In genomic region chr15:81893182-81893833, GRCh38 we compare ENCODE assay signal across 17 cellular contexts.
DNase-seq lines count a peak whose midpoint lies in the region; ATAC-seq and TF ChIP-seq lines count a peak whose summit lies in the region.
"Had no signal": no experiment of that assay in that cellular context is flagged by ENCODE, and none has a peak within 500 bp of the region (broad histone marks: within the 10 kb centered on the region; RNA-seq: fewer than 3 reads in every experiment).

No MANE protein-coding gene starts in this region.

- H4K20me1 ChIP-seq in OCI-LY3 (ENCODE audit: insufficient read depth, low read length), result no peaks in the 10 kb centered on the region

- H3K9me3 ChIP-seq in OCI-LY3 (ENCODE audit: insufficient read depth, low read length) (no peaks in the 10 kb centered on the region), right lobe of liver (no peaks in the 10 kb centered on the region), stomach (no peaks in the 10 kb centered on the region)

- TF ChIP-seq CTCF in OCI-LY3 (IDR thresholded peaks at IDR 0.05; ENCODE audit: low read depth, low read length) (no peak), right lobe of liver (IDR thresholded peaks at IDR 0.05) (no peak), stomach (IDR thresholded peaks at IDR 0.05) (no peak)

- 29% methylated on average over 4 of the region's 4 CpGs for WGBS in right lobe of liver (ENCODE audit: insufficient coverage, low coverage, low lambda C conversion rate, missing lambda C conversion rate)
- WGBS in stomach, 5 donors, result 36 to 44% (median 39%) methylated on average over 4 of the region's 4 CpGs

- TF ChIP-seq POLR2A in right lobe of liver (IDR thresholded peaks at IDR 0.05) (no peak), stomach (IDR thresholded peaks at IDR 0.05) (no peak)

- ATAC-seq in right lobe of liver, result peak; percentile 49 to 81 (median 70)
- ATAC-seq in GM21619 (IDR thresholded peaks at IDR 0.05; ENCODE audit: unreplicated experiment), result no peak
- ATAC-seq: HCT116 had no signal

- no peak overlapping the region for H3K4me3 ChIP-seq in OCI-LY3 (ENCODE audit: low read length)
- peak overlapping the region in 2 of 3 donors; percentile 16 to 34 for H3K4me3 ChIP-seq in right lobe of liver
- no peak overlapping the region for H3K4me3 ChIP-seq in stomach

- no peak overlapping the region for H2AFZ ChIP-seq in OCI-LY3 (ENCODE audit: low read depth, low read length)

- H3K9ac ChIP-seq in OCI-LY3 (ENCODE audit: low read length), result no peak overlapping the region

- no peak for TF ChIP-seq EP300 in stomach (IDR thresholded peaks at IDR 0.05)

- H3K4me2 ChIP-seq in OCI-LY3 (ENCODE audit: low read length), result peak overlapping the region; percentile 14; the same call in 1 of the 2 replicates

- intact Hi-C loops in right lobe of liver (cut with DNase I) (no loop called here), stomach (cut with DNase I; ENCODE audit: low total_unique reads) (no loop called here)

- DNase-seq in DMS53 (lab: John Stamatoyannopoulos, UW) (peak; percentile 18), DMS53 treated with DMSO at 0.1 percent for 48 hours (lab: John Stamatoyannopoulos, UW; ENCODE audit: unreplicated experiment) (no peak), NCI-H1105 (lab: John Stamatoyannopoulos, UW) (peak; percentile 25), right lobe of liver (no peak), stomach (no peak), NCI-H2107 (lab: John Stamatoyannopoulos, UW) (no peak)
- DNase-seq: activated CD4-positive, alpha-beta memory T cell treated with anti-CD3 and anti-CD28 coated beads, Interleukin-2, amount 10 ng/mL, durations not matched to agents 7 days and 5 days; amniotic stem cell; hypothalamus; islet precursor cell; NCI-H1930; stimulated activated CD8-positive, alpha-beta memory T cell treated with anti-CD3 and anti-CD28 coated beads, Interleukin-4, amount 100 ng/mL, for 48 hours; T-helper 2 cell had no signal

- H3K79me2 ChIP-seq in OCI-LY3 (ENCODE audit: low read length), result no peaks in the 10 kb centered on the region

- H3K27me3 ChIP-seq in OCI-LY3 (ENCODE audit: low read depth, low read length) (peaks cover 11% of the 10 kb centered on the region), right lobe of liver (no peaks in the 10 kb centered on the region), stomach (no peaks in the 10 kb centered on the region)

- H3K4me1 ChIP-seq in OCI-LY3 (ENCODE audit: low read length), result no peaks in the 10 kb centered on the region
- peaks cover 0 to 5% (median 2%) of the 10 kb centered on the region in 4 donors for H3K4me1 ChIP-seq in right lobe of liver
- H3K4me1 ChIP-seq in stomach, result peaks cover 0 to 5% (median 2%) of the 10 kb centered on the region in 4 donors

- H3K27ac ChIP-seq in OCI-LY3 (ENCODE audit: low read length), result no peak overlapping the region
- peak overlapping the region in 1 of 3 donors; percentile 15 for H3K27ac ChIP-seq in right lobe of liver
- H3K27ac ChIP-seq in stomach, result no peak overlapping the region
- H3K27ac ChIP-seq: 22Rv1 had no signal

- no peaks in the 10 kb centered on the region for H3K36me3 ChIP-seq in OCI-LY3 (replicated peaks; ENCODE audit: low read depth, low read length)
- H3K36me3 ChIP-seq in right lobe of liver, result no peaks in the 10 kb centered on the region
- H3K36me3 ChIP-seq in stomach, result no peaks in the 10 kb centered on the region

Comparison
In these comparisons a context has a peak if more than half of its experiments do, and no peak if none do; other contexts are left out.
1. DNase-seq: peak in DMS53 (single experiment) and NCI-H1105 (single experiment); none in DMS53 treated with DMSO at 0.1 percent for 48 hours (single experiment), right lobe of liver (0 of 3), stomach (single experiment) and NCI-H2107 (single experiment).
2. H3K4me3 ChIP-seq: peak in right lobe of liver (2 of 3); none in OCI-LY3 (single experiment) and stomach (0 of 4).